In genomic region chr2:70094978-70095832, GRCh38 we compare ENCODE assay signal across 1 cellular context.
TF ChIP-seq lines count a peak whose summit lies in the region.

No MANE protein-coding gene starts in this region.

TF ChIP-seq in H1, 55 proteins besides CTCF, POLR2A, EP300 and RAD21 (continued from another document):
- TF ChIP-seq CHD7 (IDR thresholded peaks at IDR 0.05; ENCODE audit: insufficient replicate concordance, low read length), result no peak
- TF ChIP-seq ASH2L (IDR thresholded peaks at IDR 0.05; ENCODE audit: low read length), result no peak
- no peak for TF ChIP-seq HDAC6 (IDR thresholded peaks at IDR 0.05; ENCODE audit: low read depth, low read length)
- no peak for TF ChIP-seq CREB1 (IDR thresholded peaks at IDR 0.05)
